In genomic region chr1:153638261-153638660, GRCh38 we compare ENCODE assay signal across 1 cellular context.
TF ChIP-seq lines count a peak whose summit lies in the region.

No MANE protein-coding gene starts in this region.

TF ChIP-seq in WTC11, 78 proteins besides CTCF, POLR2A, EP300 and RAD21:
- TF ChIP-seq E2F5 (CRISPR knock-in tag; IDR thresholded peaks at IDR 0.05) = no peak
- TF ChIP-seq ZNF423 (CRISPR knock-in tag; IDR thresholded peaks at IDR 0.05) = no peak
